ENCODE assay signal across 20 cellular contexts in the genomic region with DNA sequence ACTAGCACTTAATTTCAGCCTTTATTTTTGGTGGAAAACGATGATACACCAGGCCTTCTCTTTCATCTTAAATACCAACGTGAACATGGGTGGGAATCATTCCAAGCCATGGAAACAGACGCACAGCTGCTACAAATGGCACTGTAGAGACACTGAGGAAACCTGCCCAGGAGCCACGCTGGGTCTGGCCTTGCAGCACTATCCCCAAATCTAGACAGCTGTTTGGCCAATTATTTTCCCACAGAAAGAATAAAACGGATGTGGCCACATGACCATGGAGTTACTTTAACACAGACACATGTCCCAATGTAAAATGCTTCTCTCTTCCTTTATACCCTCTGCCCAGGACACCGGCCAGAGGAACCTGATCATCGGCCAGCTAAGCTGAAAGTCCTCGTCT.
A peak's percentile ranks its signal among the peaks of the same experiment; 100 is the strongest.
DNase-seq lines count a peak whose midpoint lies in the region; FAIRE-seq and TF ChIP-seq lines count a peak whose summit lies in the region.
"Had no signal": no experiment of that assay in that cellular context is flagged by ENCODE, and none has a peak within 500 bp of the region (broad histone marks: within the 10 kb centered on the region; RNA-seq: fewer than 3 reads in every experiment).

No MANE protein-coding gene starts in this region.

- TF ChIP-seq CTCF in endodermal cell (conservative IDR thresholded peaks at IDR 0.05) (no peak), nephron progenitor cell (IDR thresholded peaks at IDR 0.05) (no peak), transverse colon (IDR thresholded peaks at IDR 0.05) (no peak)

- no peaks in the 10 kb centered on the region for H3K4me1 Mint-ChIP-seq in activated T-helper 1 cell treated with anti-CD3 and anti-CD28 coated beads, Interleukin-12 subunit alpha, Interleukin-12 subunit beta, Interleukin-2, Interleukin-4 antibody, amounts not matched to agents 30 ng/mL and 10 ng/mL and 1 ng/mL, durations not matched to agents 14 hours and 24 hours and 36 hours (ENCODE audit: low read depth)
- peaks cover 4% of the 10 kb centered on the region for H3K4me1 Mint-ChIP-seq in endodermal cell
- H3K4me1 Mint-ChIP-seq in nephron progenitor cell = no peaks in the 10 kb centered on the region

- no peaks in the 10 kb centered on the region for H3K27me3 ChIP-seq in endodermal cell (ENCODE audit: control insufficient read depth, insufficient read depth, low read length, poor library complexity, severe bottlenecking)
- H3K27me3 ChIP-seq in transverse colon = no peaks in the 10 kb centered on the region
- H3K27me3 ChIP-seq: BE2C had no signal

- H3K9ac ChIP-seq in endodermal cell (ENCODE audit: extremely low read depth, low read length, poor library complexity, severe bottlenecking) = no peak overlapping the region

- TF ChIP-seq EP300 in transverse colon (IDR thresholded peaks at IDR 0.05; ENCODE audit: low read depth) = no peak

- peaks cover 6% of the 10 kb centered on the region for H3K36me3 Mint-ChIP-seq in activated T-helper 1 cell treated with anti-CD3 and anti-CD28 coated beads, Interleukin-12 subunit alpha, Interleukin-12 subunit beta, Interleukin-2, Interleukin-4 antibody, amounts not matched to agents 30 ng/mL and 10 ng/mL and 1 ng/mL, durations not matched to agents 14 hours and 24 hours and 36 hours (ENCODE audit: low read depth)
- H3K36me3 Mint-ChIP-seq in endodermal cell (ENCODE audit: low read depth) (peaks cover 63% of the 10 kb centered on the region), nephron progenitor cell (ENCODE audit: low read depth) (peaks cover 39% of the 10 kb centered on the region)

- intact Hi-C loops in activated T-helper 1 cell treated with anti-CD3 and anti-CD28 coated beads, Interleukin-12 subunit alpha, Interleukin-12 subunit beta, Interleukin-2, Interleukin-4 antibody, amounts not matched to agents 30 ng/mL and 10 ng/mL and 1 ng/mL, durations not matched to agents 14 hours and 24 hours and 36 hours (cut with micrococcal nuclease) = no loop called here
- intact Hi-C loops in transverse colon (cut with DNase I; ENCODE audit: low total_unique reads) = no loop called here

- H3K4me3 ChIP-seq in endodermal cell (ENCODE audit: low read length) = no peak overlapping the region
- no peak overlapping the region for H3K4me3 ChIP-seq in transverse colon

- in situ Hi-C loops in transverse colon (cut with MboI; ENCODE audit: low pct_ligation_motif_present in 1 of 4, low pct_unique_long_range_greater_than_20kb in 1 of 4, low sequenced_read_pairs in 3 of 4) = no loop called here

- DNase-seq in activated T-helper 1 cell treated with anti-CD3 and anti-CD28 coated beads, Interleukin-12 subunit alpha, Interleukin-12 subunit beta, Interleukin-2, Interleukin-4 antibody, amounts not matched to agents 30 ng/mL and 10 ng/mL and 1 ng/mL, durations not matched to agents 14 hours and 24 hours and 36 hours (ENCODE audit: low spot score) = no peak
- DNase-seq in endodermal cell (no peak), nephron progenitor cell (no peak), transverse colon (no peak), urothelium cell line (ENCODE audit: low spot score) (no peak), NCI-H345 (lab: John Stamatoyannopoulos, UW) (no peak), NCI-H1092 treated with DMSO at 0.1 percent for 48 hours (lab: John Stamatoyannopoulos, UW) (no peak)
- DNase-seq in activated naive CD4-positive, alpha-beta T cell (lab: John Stamatoyannopoulos, UW) = no peak
- DNase-seq: ACHN; BE2C; C1 segment of cervical spinal cord; Caco-2; CD4-positive, alpha-beta T cell; DMS153; DMS79 treated with DMSO at 0.1 percent for 48 hours; GF-D8; GOT3; H7; HFFc6 had no signal

- WGBS in endodermal cell (ENCODE audit: insufficient coverage in 1 of 2, insufficient read length in 1 of 2), 2 experiments = 92 to 93% methylated on average over 6 to 8 of the region's 8 CpGs
- 80 to 86% methylated on average over 5 to 8 of the region's 8 CpGs for WGBS in transverse colon (ENCODE audit: low coverage in 1 of 2), 2 donors

- TF ChIP-seq POLR2A in transverse colon (IDR thresholded peaks at IDR 0.05) = no peak

- H3K27ac ChIP-seq in endodermal cell (ENCODE audit: low read depth, low read length) (no peak overlapping the region), transverse colon (peak overlapping the region in 3 of 4 donors; percentile 7 to 41 (median 12))

- no peak for FAIRE-seq in urothelium cell line (lab: Jason Lieb, UNC)
- FAIRE-seq: A204.1 had no signal

- H3K9me3 Mint-ChIP-seq in activated T-helper 1 cell treated with anti-CD3 and anti-CD28 coated beads, Interleukin-12 subunit alpha, Interleukin-12 subunit beta, Interleukin-2, Interleukin-4 antibody, amounts not matched to agents 30 ng/mL and 10 ng/mL and 1 ng/mL, durations not matched to agents 14 hours and 24 hours and 36 hours = no peaks in the 10 kb centered on the region
- no peaks in the 10 kb centered on the region for H3K9me3 Mint-ChIP-seq in endodermal cell
- H3K9me3 Mint-ChIP-seq in nephron progenitor cell = no peaks in the 10 kb centered on the region
- H3K9me3 Mint-ChIP-seq: CD4-positive, alpha-beta T cell; HFFc6 had no signal

- peak overlapping the region; percentile 57 for H3K27ac Mint-ChIP-seq in activated T-helper 1 cell treated with anti-CD3 and anti-CD28 coated beads, Interleukin-12 subunit alpha, Interleukin-12 subunit beta, Interleukin-2, Interleukin-4 antibody, amounts not matched to agents 30 ng/mL and 10 ng/mL and 1 ng/mL, durations not matched to agents 14 hours and 24 hours and 36 hours
- H3K27ac Mint-ChIP-seq in endodermal cell (peak overlapping the region; percentile 9), nephron progenitor cell (peak overlapping the region; percentile 5)
- H3K27ac Mint-ChIP-seq: CD4-positive, alpha-beta T cell; HFFc6 had no signal

- H3K4me1 ChIP-seq in endodermal cell (ENCODE audit: control insufficient read depth, insufficient read depth, low read length) = no peaks in the 10 kb centered on the region
- H3K4me1 ChIP-seq in transverse colon = peaks cover 0 to 13% (median 8%) of the 10 kb centered on the region in 4 donors
- H3K4me1 ChIP-seq: BE2C, Caco-2 had no signal

- no peaks in the 10 kb centered on the region for H3K27me3 Mint-ChIP-seq in activated T-helper 1 cell treated with anti-CD3 and anti-CD28 coated beads, Interleukin-12 subunit alpha, Interleukin-12 subunit beta, Interleukin-2, Interleukin-4 antibody, amounts not matched to agents 30 ng/mL and 10 ng/mL and 1 ng/mL, durations not matched to agents 14 hours and 24 hours and 36 hours (ENCODE audit: insufficient read depth)
- H3K27me3 Mint-ChIP-seq in endodermal cell (ENCODE audit: insufficient read depth) (no peaks in the 10 kb centered on the region), nephron progenitor cell (ENCODE audit: low read depth, poor library complexity) (no peaks in the 10 kb centered on the region)
- H3K27me3 Mint-ChIP-seq: CD4-positive, alpha-beta T cell had no signal

- H3K36me3 ChIP-seq in endodermal cell (ENCODE audit: control insufficient read depth, insufficient read depth, low read length) (peaks cover 86% of the 10 kb centered on the region), transverse colon (peaks cover 0 to 29% (median 5%) of the 10 kb centered on the region in 4 donors)

- H3K9me3 ChIP-seq in endodermal cell (ENCODE audit: control insufficient read depth, low read length) (no peaks in the 10 kb centered on the region), transverse colon (no peaks in the 10 kb centered on the region)
- H3K9me3 ChIP-seq: BE2C, Caco-2 had no signal

- no peak overlapping the region for H3K4me3 Mint-ChIP-seq in activated T-helper 1 cell treated with anti-CD3 and anti-CD28 coated beads, Interleukin-12 subunit alpha, Interleukin-12 subunit beta, Interleukin-2, Interleukin-4 antibody, amounts not matched to agents 30 ng/mL and 10 ng/mL and 1 ng/mL, durations not matched to agents 14 hours and 24 hours and 36 hours
- H3K4me3 Mint-ChIP-seq in endodermal cell (no peak overlapping the region), nephron progenitor cell (no peak overlapping the region)
- H3K4me3 Mint-ChIP-seq: CD4-positive, alpha-beta T cell; HFFc6 had no signal

Comparison
In these comparisons a context has a peak if more than half of its experiments do, and no peak if none do; other contexts are left out.
1. H3K27ac Mint-ChIP-seq: peak in every context shown above with its lines; median percentile 57 in activated T-helper 1 cell treated with anti-CD3 and anti-CD28 coated beads, Interleukin-12 subunit alpha, Interleukin-12 subunit beta, Interleukin-2, Interleukin-4 antibody, amounts not matched to agents 30 ng/mL and 10 ng/mL and 1 ng/mL, durations not matched to agents 14 hours and 24 hours and 36 hours; 9 in endodermal cell; 5 in nephron progenitor cell.